ENCODE assay signal across 23 cellular contexts in the genomic region with DNA sequence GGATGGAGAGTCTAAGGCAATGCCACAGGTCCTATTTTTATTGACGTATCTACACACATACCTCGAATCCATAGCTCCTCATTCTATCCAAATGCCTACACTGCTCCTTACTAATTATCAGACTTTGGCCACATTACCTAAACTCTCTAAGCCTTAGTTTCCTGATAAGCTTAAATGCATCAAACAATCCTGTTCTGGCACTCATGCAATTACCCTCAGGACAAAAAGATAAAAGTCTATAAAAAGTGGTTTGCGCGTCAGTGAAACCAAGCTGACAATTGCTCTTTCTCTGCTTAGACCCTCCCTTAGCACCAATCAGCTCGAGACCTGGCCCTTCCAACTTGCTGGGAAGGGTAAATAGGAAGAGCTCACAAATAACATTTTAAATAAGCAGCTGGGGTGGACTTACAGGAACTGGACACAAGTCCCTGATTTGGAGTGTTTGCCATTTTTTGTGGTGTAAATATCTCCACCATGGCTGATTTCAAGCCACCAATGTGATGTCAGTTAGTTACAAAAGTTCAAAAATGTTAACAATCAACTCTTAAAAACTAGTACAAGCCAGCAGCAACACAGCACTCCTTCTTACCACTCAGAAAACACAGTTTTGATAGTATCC. TPM values are rescaled to one million over a fixed set of nuclear protein-coding genes. Genes with fewer than 3 reads are reported as not detected.
DNase-seq lines count a peak whose midpoint lies in the region; ATAC-seq and TF ChIP-seq lines count a peak whose summit lies in the region.
"Had no signal": no experiment of that assay in that cellular context is flagged by ENCODE, and none has a peak within 500 bp of the region (broad histone marks: within the 10 kb centered on the region; RNA-seq: fewer than 3 reads in every experiment).

No MANE protein-coding gene starts in this region.

- no peak overlapping the region for H3K4me3 Mint-ChIP-seq in type B pancreatic cell
- H3K4me3 Mint-ChIP-seq: CD4-positive, alpha-beta T cell; H9 had no signal

- peak; percentile 22 for ATAC-seq in Right ventricle myocardium superior (ENCODE audit: poor library complexity)
- no peak for ATAC-seq in heart right ventricle
- ATAC-seq in left colon = peak; percentile 71
- ATAC-seq in left lung = no peak
- ATAC-seq in HG02798 (IDR thresholded peaks at IDR 0.05; ENCODE audit: poor library complexity, unreplicated experiment) = no peak
- ATAC-seq: GM12878, Panc1 had no signal

- H3K9me3 ChIP-seq in heart right ventricle (no peaks in the 10 kb centered on the region), Peyer's patch (no peaks in the 10 kb centered on the region), left lung (no peaks in the 10 kb centered on the region)
- H3K9me3 ChIP-seq: BLaER1 had no signal

- H3K27ac ChIP-seq in heart right ventricle (no peak overlapping the region), Peyer's patch (peak overlapping the region in 3 of 4 donors; percentile 12 to 71 (median 68)), left lung (no peak overlapping the region)
- H3K27ac ChIP-seq: 22Rv1, BLaER1, HL-60 had no signal

- DNase-seq in Right ventricle myocardium superior (no peak), heart right ventricle (no peak), Peyer's patch (no peak), left colon (no peak), type B pancreatic cell (ENCODE audit: extremely low spot score, unreplicated experiment) (no peak), GM19238 (ENCODE audit: insufficient read length, low spot score) (no peak), left lung (no peak)
- DNase-seq: ACHN; CD4-positive, alpha-beta T cell; DND-41; H9; KG1; NCI-H1105 treated with DMSO at 0.1 percent for 48 hours; NCI-H2029 treated with DMSO at 0.1 percent for 48 hours; NCI-H345; NCI-H524 treated with DMSO at 0.1 percent for 48 hours; NCI-H82 had no signal

- peaks cover 22% of the 10 kb centered on the region for H3K27me3 Mint-ChIP-seq in type B pancreatic cell
- H3K27me3 Mint-ChIP-seq: CD4-positive, alpha-beta T cell had no signal

- peaks cover 0 to 16% (median 0%) of the 10 kb centered on the region in 7 donors for H3K27me3 ChIP-seq in heart right ventricle
- H3K27me3 ChIP-seq in Peyer's patch = no peaks in the 10 kb centered on the region
- H3K27me3 ChIP-seq in left lung = peaks cover 0 to 2% of the 10 kb centered on the region in 2 donors
- H3K27me3 ChIP-seq: BLaER1 had no signal

- no peaks in the 10 kb centered on the region for H3K36me3 ChIP-seq in heart right ventricle
- no peaks in the 10 kb centered on the region for H3K36me3 ChIP-seq in Peyer's patch
- H3K36me3 ChIP-seq in left lung = no peaks in the 10 kb centered on the region
- H3K36me3 ChIP-seq: BLaER1 had no signal

- intact Hi-C loops in Right ventricle myocardium superior (cut with DNase I) (loop anchor here (10.0 kb wide), 1 partner anchor 222 kb away; no protein-coding TSS in a partner anchor), heart right ventricle (cut with DNase I) (loop anchor here in 1 of 10 donors (10.0 kb wide), 1 partner anchor 222 kb away; no protein-coding TSS in a partner anchor), left colon (cut with DNase I, micrococcal nuclease) (no loop called here), left lung (cut with DNase I) (no loop called here)

- H3K36me3 Mint-ChIP-seq in type B pancreatic cell = no peaks in the 10 kb centered on the region

- H3K4me3 ChIP-seq in heart right ventricle = no peak overlapping the region
- H3K4me3 ChIP-seq in Peyer's patch = no peak overlapping the region
- no peak overlapping the region for H3K4me3 ChIP-seq in left lung
- H3K4me3 ChIP-seq: BLaER1, GM12878 had no signal

- TF ChIP-seq CTCF in heart right ventricle (IDR thresholded peaks at IDR 0.05) = no peak
- no peak for TF ChIP-seq CTCF in Peyer's patch (IDR thresholded peaks at IDR 0.05)
- TF ChIP-seq CTCF in type B pancreatic cell (conservative IDR thresholded peaks at IDR 0.05) = no peak
- TF ChIP-seq CTCF in left lung (IDR thresholded peaks at IDR 0.05) = no peak

- H3K4me1 ChIP-seq in heart right ventricle (no peaks in the 10 kb centered on the region), Peyer's patch (peaks cover 0 to 10% (median 0%) of the 10 kb centered on the region in 4 donors), left lung (no peaks in the 10 kb centered on the region)
- H3K4me1 ChIP-seq: BLaER1 had no signal

- peak overlapping the region; percentile 16 for H3K27ac Mint-ChIP-seq in type B pancreatic cell
- H3K27ac Mint-ChIP-seq: CD4-positive, alpha-beta T cell; H9 had no signal

- 60 to 67% methylated on average over 5 of the region's 5 CpGs for WGBS in heart right ventricle, 2 donors

- no peak for TF ChIP-seq POLR2A in Peyer's patch (IDR thresholded peaks at IDR 0.05)

- H3K9me3 Mint-ChIP-seq in type B pancreatic cell = peaks cover 8% of the 10 kb centered on the region
- H3K9me3 Mint-ChIP-seq: CD4-positive, alpha-beta T cell; H9 had no signal

- peaks cover 14% of the 10 kb centered on the region for H3K4me1 Mint-ChIP-seq in type B pancreatic cell (ENCODE audit: unreplicated experiment)

RNA-seq across cellular contexts. Expression of gene PLEKHG1, which starts 7.2 kb away (rescaled TPM):
- total RNA-seq in Right ventricle myocardium superior = 7.3 TPM
- total RNA-seq in heart right ventricle = 10 to 100 TPM in 5 of 10 donors, 1 to 10 TPM in 5; 7.6 to 22.2 (median 9.6) TPM
- 1 to 10 TPM; 2.6 to 3.2 TPM for polyA plus RNA-seq in heart right ventricle
- 100 to 1,000 TPM in 1 of 4 donors, 10 to 100 TPM in 3; 52.2 to 281 (median 64.6) TPM for total RNA-seq in Peyer's patch
- 10 to 100 TPM; 29.3 to 30.9 TPM for total RNA-seq in left colon
- total RNA-seq in type B pancreatic cell (ENCODE audit: low replicate concordance) = 48.7 and 58.2 TPM in 2 replicates
- 10 to 100 TPM; 16.7 to 27.8 TPM for total RNA-seq in left lung

Comparison
In these comparisons a context has a peak if more than half of its experiments do, and no peak if none do; other contexts are left out.
1. ATAC-seq: peak in Right ventricle myocardium superior (single experiment) and left colon (single experiment); none in heart right ventricle (0 of 8), left lung (single experiment) and HG02798 (single experiment).
2. H3K27ac ChIP-seq: peak in Peyer's patch (3 of 4); none in heart right ventricle (0 of 10) and left lung (0 of 2).